15 cellular contexts compared by ENCODE assay signal in genomic region chr3:126130081-126130855, GRCh38. TPM values are rescaled to one million over a fixed set of nuclear protein-coding genes. Genes with fewer than 3 reads are reported as not detected.
A peak's percentile ranks its signal among the peaks of the same experiment; 100 is the strongest.
DNase-seq lines count a peak whose midpoint lies in the region; ATAC-seq and TF ChIP-seq lines count a peak whose summit lies in the region.
"Had no signal": no experiment of that assay in that cellular context is flagged by ENCODE, and none has a peak within 500 bp of the region (broad histone marks: within the 10 kb centered on the region; RNA-seq: fewer than 3 reads in every experiment).

No MANE protein-coding gene starts in this region.

- peak; percentile 39 to 53 for DNase-seq in HL-60 (ENCODE audit: low read depth in 1 of 2, low spot score in 1 of 2)
- peak; percentile 3 for DNase-seq in WERI-Rb-1
- peak; percentile 8 for DNase-seq in left cardiac atrium
- DNase-seq in renal cortical epithelial cell (ENCODE audit: low read depth), result peak; percentile 24
- DNase-seq in NCI-H2171 treated with DMSO at 0.1 percent for 48 hours (lab: John Stamatoyannopoulos, UW), result no peak
- no peak for DNase-seq in cortex of kidney (lab: John Stamatoyannopoulos, UW)
- no peak for DNase-seq in DMS53 (lab: John Stamatoyannopoulos, UW)
- DNase-seq: effector CD4-positive, alpha-beta T cell; NCI-H1105; NCI-H446 treated with DMSO at 0.1 percent for 48 hours; nucleus accumbens; SW 1271 had no signal

- H3K4me3 ChIP-seq in HL-60 (replicated peaks; ENCODE audit: insufficient read depth, low read length) (no peak overlapping the region), WERI-Rb-1 (ENCODE audit: low read depth, low read length) (no peak overlapping the region)
- H3K4me3 ChIP-seq: ascending aorta, K562 had no signal

- TF ChIP-seq CTCF in HL-60 (IDR thresholded peaks at IDR 0.05; ENCODE audit: insufficient read depth, low read length) (no peak), WERI-Rb-1 (IDR thresholded peaks at IDR 0.05; ENCODE audit: low read depth, low read length) (no peak)

- H3K36me3 ChIP-seq in WERI-Rb-1, result no peaks in the 10 kb centered on the region

- no peak for ATAC-seq in left cardiac atrium
- ATAC-seq in HG03342 (IDR thresholded peaks at IDR 0.05; ENCODE audit: unreplicated experiment), result no peak
- ATAC-seq: K562 had no signal

- H3K27me3 ChIP-seq in HL-60 (ENCODE audit: insufficient read depth, poor library complexity, severe bottlenecking) (no peaks in the 10 kb centered on the region), WERI-Rb-1 (ENCODE audit: insufficient read depth, low read depth, severe bottlenecking) (no peaks in the 10 kb centered on the region)
- H3K27me3 ChIP-seq: ascending aorta had no signal

- intact Hi-C loops in left cardiac atrium (cut with DNase I), result loop anchor here (5.0 to 10.0 kb wide), 3 partner anchors 67 to 265 kb away; partner anchors contain the start of gene CFAP100 (in 2 of the 2)

- no peaks in the 10 kb centered on the region for H3K9me3 ChIP-seq in WERI-Rb-1 (ENCODE audit: severe bottlenecking)
- H3K9me3 ChIP-seq: ascending aorta had no signal

- H3K27ac ChIP-seq in HL-60 (replicated peaks) (peak overlapping the region; percentile 48; the same call in 1 of the 2 replicates), WERI-Rb-1 (no peak overlapping the region)
- H3K27ac ChIP-seq: ascending aorta had no signal

RNA-seq across cellular contexts. Expression of gene SLC41A3, which starts 46.3 kb away (rescaled TPM):
- total RNA-seq in left cardiac atrium (10 to 100 TPM; 31.1 to 34.0 TPM), renal cortical epithelial cell (46.2 and 78.6 TPM in 2 replicates)

RNA-seq across cellular contexts. Expression of gene ALDH1L1, which starts 50.1 kb away (rescaled TPM):
- total RNA-seq in left cardiac atrium (10 to 100 TPM; 20.2 to 22.9 TPM), renal cortical epithelial cell (2.4 and 4.6 TPM in 2 replicates)

Comparison
In these comparisons a context has a peak if more than half of its experiments do, and no peak if none do; other contexts are left out.
1. DNase-seq: peak in HL-60 (2 of 2), WERI-Rb-1 (single experiment), left cardiac atrium (single experiment) and renal cortical epithelial cell (single experiment); none in NCI-H2171 treated with DMSO at 0.1 percent for 48 hours (single experiment), cortex of kidney (single experiment) and DMS53 (single experiment).